In genomic region chr5:126446498-126447224, GRCh38 we compare ENCODE assay signal across 1 cellular context.
A peak's percentile ranks its signal among the peaks of the same experiment; 100 is the strongest.
TF ChIP-seq lines count a peak whose summit lies in the region.

No MANE protein-coding gene starts in this region.

TF ChIP-seq in GM12878, 131 proteins besides CTCF, POLR2A, EP300 and RAD21 (continued from another document):
- TF ChIP-seq SUZ12 (IDR thresholded peaks at IDR 0.05; ENCODE audit: unreplicated experiment) (no peak), NBN (IDR thresholded peaks at IDR 0.05) (0 out of 2 replicates have a peak, but pooled peaks have one; percentile 29), JUND (IDR thresholded peaks at IDR 0.05; ENCODE audit: low read depth, low read length) (0 out of 2 replicates have a peak, but pooled peaks have one; percentile 52), FOXM1 (IDR thresholded peaks at IDR 0.05; ENCODE audit: low read depth, low read length) (peak; percentile 48; the same call in 1 of the 2 replicates), CREM (IDR thresholded peaks at IDR 0.05; ENCODE audit: low read depth) (peak; percentile 75; the same call in 1 of the 2 replicates), RAD51 (IDR thresholded peaks at IDR 0.05) (no peak), IKZF2 (IDR thresholded peaks at IDR 0.05) (peak; percentile 33 to 54; a peak in 1 of 4 replicates), CREB1 (IDR thresholded peaks at IDR 0.05; ENCODE audit: low read depth) (peak; percentile 86; the same call in 1 of the 2 replicates), PML (IDR thresholded peaks at IDR 0.05; ENCODE audit: low read length) (no peak), NFIC (IDR thresholded peaks at IDR 0.05; ENCODE audit: low read depth, low read length) (peak; percentile 51)
- TF ChIP-seq, protein P1, sequence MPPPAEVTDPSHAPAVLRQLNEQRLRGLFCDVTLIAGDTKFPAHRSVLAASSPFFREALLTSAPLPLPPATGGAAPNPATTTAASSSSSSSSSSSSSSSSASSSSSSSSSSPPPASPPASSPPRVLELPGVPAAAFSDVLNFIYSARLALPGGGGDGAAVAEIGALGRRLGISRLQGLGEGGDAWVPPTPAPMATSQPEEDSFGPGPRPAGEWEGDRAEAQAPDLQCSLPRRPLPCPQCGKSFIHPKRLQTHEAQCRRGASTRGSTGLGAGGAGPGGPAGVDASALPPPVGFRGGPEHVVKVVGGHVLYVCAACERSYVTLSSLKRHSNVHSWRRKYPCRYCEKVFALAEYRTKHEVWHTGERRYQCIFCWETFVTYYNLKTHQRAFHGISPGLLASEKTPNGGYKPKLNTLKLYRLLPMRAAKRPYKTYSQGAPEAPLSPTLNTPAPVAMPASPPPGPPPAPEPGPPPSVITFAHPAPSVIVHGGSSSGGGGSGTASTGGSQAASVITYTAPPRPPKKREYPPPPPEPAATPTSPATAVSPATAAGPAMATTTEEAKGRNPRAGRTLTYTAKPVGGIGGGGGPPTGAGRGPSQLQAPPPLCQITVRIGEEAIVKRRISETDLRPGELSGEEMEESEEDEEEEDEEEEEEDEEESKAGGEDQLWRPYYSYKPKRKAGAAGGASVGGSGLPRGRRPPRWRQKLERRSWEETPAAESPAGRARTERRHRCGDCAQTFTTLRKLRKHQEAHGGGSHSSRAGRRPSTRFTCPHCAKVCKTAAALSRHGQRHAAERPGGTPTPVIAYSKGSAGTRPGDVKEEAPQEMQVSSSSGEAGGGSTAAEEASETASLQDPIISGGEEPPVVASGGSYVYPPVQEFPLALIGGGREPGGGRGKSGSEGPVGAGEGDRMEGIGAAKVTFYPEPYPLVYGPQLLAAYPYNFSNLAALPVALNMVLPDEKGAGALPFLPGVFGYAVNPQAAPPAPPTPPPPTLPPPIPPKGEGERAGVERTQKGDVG (CRISPR knock-in tag; IDR thresholded peaks at IDR 0.05), result no peak
- TF ChIP-seq, protein P2, sequence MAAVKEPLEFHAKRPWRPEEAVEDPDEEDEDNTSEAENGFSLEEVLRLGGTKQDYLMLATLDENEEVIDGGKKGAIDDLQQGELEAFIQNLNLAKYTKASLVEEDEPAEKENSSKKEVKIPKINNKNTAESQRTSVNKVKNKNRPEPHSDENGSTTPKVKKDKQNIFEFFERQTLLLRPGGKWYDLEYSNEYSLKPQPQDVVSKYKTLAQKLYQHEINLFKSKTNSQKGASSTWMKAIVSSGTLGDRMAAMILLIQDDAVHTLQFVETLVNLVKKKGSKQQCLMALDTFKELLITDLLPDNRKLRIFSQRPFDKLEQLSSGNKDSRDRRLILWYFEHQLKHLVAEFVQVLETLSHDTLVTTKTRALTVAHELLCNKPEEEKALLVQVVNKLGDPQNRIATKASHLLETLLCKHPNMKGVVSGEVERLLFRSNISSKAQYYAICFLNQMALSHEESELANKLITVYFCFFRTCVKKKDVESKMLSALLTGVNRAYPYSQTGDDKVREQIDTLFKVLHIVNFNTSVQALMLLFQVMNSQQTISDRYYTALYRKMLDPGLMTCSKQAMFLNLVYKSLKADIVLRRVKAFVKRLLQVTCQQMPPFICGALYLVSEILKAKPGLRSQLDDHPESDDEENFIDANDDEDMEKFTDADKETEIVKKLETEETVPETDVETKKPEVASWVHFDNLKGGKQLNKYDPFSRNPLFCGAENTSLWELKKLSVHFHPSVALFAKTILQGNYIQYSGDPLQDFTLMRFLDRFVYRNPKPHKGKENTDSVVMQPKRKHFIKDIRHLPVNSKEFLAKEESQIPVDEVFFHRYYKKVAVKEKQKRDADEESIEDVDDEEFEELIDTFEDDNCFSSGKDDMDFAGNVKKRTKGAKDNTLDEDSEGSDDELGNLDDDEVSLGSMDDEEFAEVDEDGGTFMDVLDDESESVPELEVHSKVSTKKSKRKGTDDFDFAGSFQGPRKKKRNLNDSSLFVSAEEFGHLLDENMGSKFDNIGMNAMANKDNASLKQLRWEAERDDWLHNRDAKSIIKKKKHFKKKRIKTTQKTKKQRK (IDR thresholded peaks at IDR 0.05; ENCODE audit: low read depth, low read length), result no peak
